ENCODE assay signal across 8 cellular contexts in genomic region chr2:39124000-39124769, GRCh38. TPM values are rescaled to one million over a fixed set of nuclear protein-coding genes. Genes with fewer than 3 reads are reported as not detected.
DNase-seq lines count a peak whose midpoint lies in the region; ATAC-seq and TF ChIP-seq lines count a peak whose summit lies in the region.

No MANE protein-coding gene starts in this region.

- peak overlapping the region; percentile 90 for H3K4me3 Mint-ChIP-seq in activated B cell treated with CpG ODN at 0.5 μM for 24 hours

- POLR2A ChIA-PET in activated B cell treated with CpG ODN at 0.5 μM for 24 hours (lab: Charles Lee), result interaction anchor here (0.6 to 2.9 kb wide), 12 partner anchors 9 to 408 kb away, joined by 3 to 52 read pairs (median 8); partner anchors contain the start of gene SRSF7

- CTCF ChIA-PET in activated B cell treated with CpG ODN at 0.5 μM for 24 hours (lab: Charles Lee), result interaction anchor here (0.6 to 6.3 kb wide), 14 partner anchors 9 to 606 kb away, joined by 3 to 56 read pairs (median 3); no protein-coding TSS in a partner anchor

- peak overlapping the region; percentile 92 for H3K27ac Mint-ChIP-seq in activated B cell treated with CpG ODN at 0.5 μM for 24 hours

- peak; percentile 59 for ATAC-seq in GM19023 (IDR thresholded peaks at IDR 0.05; ENCODE audit: unreplicated experiment)
- peak; percentile 55 for ATAC-seq in HG03196 (IDR thresholded peaks at IDR 0.05; ENCODE audit: unreplicated experiment)
- peak; percentile 67 for ATAC-seq in activated B cell treated with CpG ODN at 0.5 μM for 24 hours (ENCODE audit: low read depth)

- H3K27me3 Mint-ChIP-seq in activated B cell treated with CpG ODN at 0.5 μM for 24 hours, result no peaks in the 10 kb centered on the region

- H3K9me3 Mint-ChIP-seq in activated B cell treated with CpG ODN at 0.5 μM for 24 hours, result no peaks in the 10 kb centered on the region

- peaks cover 56% of the 10 kb centered on the region for H3K4me1 Mint-ChIP-seq in activated B cell treated with CpG ODN at 0.5 μM for 24 hours

- peaks cover 10% of the 10 kb centered on the region for H3K36me3 Mint-ChIP-seq in activated B cell treated with CpG ODN at 0.5 μM for 24 hours (ENCODE audit: low read depth)

- intact Hi-C loops in activated B cell treated with CpG ODN at 0.5 μM for 24 hours (cut with micrococcal nuclease), result loop anchor here (1.0 to 10.0 kb wide), 8 partner anchors 17 to 1472 kb away; partner anchors contain the start of genes ATL2, HNRNPLL and SRSF7

- peak; percentile 94 for DNase-seq in AG20443 (ENCODE audit: low spot score)
- DNase-seq in NCI-H2227 treated with DMSO at 0.1 percent for 48 hours (lab: John Stamatoyannopoulos, UW), result peak; percentile 98
- peak; percentile 93 for DNase-seq in activated B cell treated with CpG ODN at 0.5 μM for 24 hours
- DNase-seq in caudate nucleus (lab: John Stamatoyannopoulos, UW), result peak; percentile 22 to 95 (median 90)
- DNase-seq in iris pigment epithelial cell (ENCODE audit: low read depth), result peak; percentile 97
- DNase-seq in stimulated activated CD4-positive, alpha-beta T cell treated with anti-CD3 and anti-CD28 coated beads, Interleukin-12 subunit alpha, Interleukin-12 subunit beta, amount 100 ng/mL, for 24 hours (ENCODE audit: low read depth in 2 of 2), result peak; percentile 89 to 94

- no peak for TF ChIP-seq CTCF in activated B cell treated with CpG ODN at 0.5 μM for 24 hours (IDR thresholded peaks at IDR 0.05)

- peak overlapping the region; percentile 88 for H3K27ac ChIP-seq in caudate nucleus (ENCODE audit: low read depth, low read length)

RNA-seq across cellular contexts. Expression of gene SOS1, which starts 3.3 kb away (rescaled TPM):
- 39.2 and 51.9 TPM in 2 replicates for total RNA-seq in activated B cell treated with CpG ODN at 0.5 μM for 24 hours

Comparison
In these comparisons a context has a peak if more than half of its experiments do, and no peak if none do; other contexts are left out.
1. Peak in every context shown above with its lines: DNase-seq, ATAC-seq and H3K27ac ChIP-seq.